ENCODE assay signal across 13 cellular contexts in genomic region chr15:31304074-31304648, GRCh38. TPM values are rescaled to one million over a fixed set of nuclear protein-coding genes. Genes with fewer than 3 reads are reported as not detected.
A peak's percentile ranks its signal among the peaks of the same experiment; 100 is the strongest.
DNase-seq lines count a peak whose midpoint lies in the region; TF ChIP-seq lines count a peak whose summit lies in the region.
"Had no signal": no experiment of that assay in that cellular context is flagged by ENCODE, and none has a peak within 500 bp of the region (broad histone marks: within the 10 kb centered on the region; RNA-seq: fewer than 3 reads in every experiment).

No MANE protein-coding gene starts in this region.

- H3K36me3 Mint-ChIP-seq in endodermal cell (ENCODE audit: low read depth) (no peaks in the 10 kb centered on the region), neural progenitor cell (no peaks in the 10 kb centered on the region)

- WGBS in endodermal cell (ENCODE audit: insufficient coverage in 1 of 2, insufficient read length in 1 of 2), 2 experiments, result 91 to 100% methylated on average over 4 to 11 of the region's 11 CpGs

- DNase-seq in NCI-H69 (lab: John Stamatoyannopoulos, UW) (peak; percentile 46), endodermal cell (peak; percentile 45), neural progenitor cell (ENCODE audit: low spot score) (no peak), MG63 (no peak), NCI-H187 treated with DMSO at 0.1 percent for 48 hours (lab: John Stamatoyannopoulos, UW) (no peak), MV-4-11 (lab: John Stamatoyannopoulos, UW) (no peak)
- no peak for DNase-seq in stimulated activated CD4-positive, alpha-beta T cell treated with anti-CD3 and anti-CD28 coated beads, Interleukin-4, amount 100 ng/mL, for 1 hour
- DNase-seq: activated B cell treated with CpG ODN at 0.5 μM for 24 hours, Caco-2 had no signal

- peak overlapping the region in 10 of 11 experiments; percentile 47 to 97 (median 88); a peak in 20 of 22 replicates for H3K4me2 ChIP-seq in BLaER1 treated with 17β-estradiol and CSF1 and Interleukin-3, amounts not matched to agents 10 nM and 100 nM
- peak overlapping the region; percentile 64 for H3K4me2 ChIP-seq in neural progenitor cell

- H3K27me3 ChIP-seq in BLaER1 treated with 17β-estradiol and CSF1 and Interleukin-3, amounts not matched to agents 10 nM and 100 nM, result peaks cover 0 to 25% (median 0%) of the 10 kb centered on the region in 11 experiments; a peak in 1 of 22 replicates
- H3K27me3 ChIP-seq in endodermal cell (ENCODE audit: control insufficient read depth, insufficient read depth, low read length, poor library complexity, severe bottlenecking) (peaks cover 48% of the 10 kb centered on the region), neural progenitor cell (no peaks in the 10 kb centered on the region), MG63 (no peaks in the 10 kb centered on the region)
- H3K27me3 ChIP-seq: SJSA1 had no signal

- no peaks in the 10 kb centered on the region for H4K20me1 ChIP-seq in BLaER1 treated with 17β-estradiol and CSF1 and Interleukin-3, amounts not matched to agents 10 nM and 100 nM
- H4K20me1 ChIP-seq in neural progenitor cell (ENCODE audit: low read depth), result no peaks in the 10 kb centered on the region

- H3K9ac ChIP-seq in BLaER1 treated with 17β-estradiol and CSF1 and Interleukin-3, amounts not matched to agents 10 nM and 100 nM, result 0 out of 22 replicates have a peak overlapping the region, but pooled peaks of 2 of the 11 experiments have one; percentile 39 to 44
- no peak overlapping the region for H3K9ac ChIP-seq in endodermal cell (ENCODE audit: extremely low read depth, low read length, poor library complexity, severe bottlenecking)
- H3K9ac ChIP-seq in neural progenitor cell, result no peak overlapping the region

- H2AFZ ChIP-seq in neural progenitor cell (replicated peaks), result no peak overlapping the region

- H3K4me1 ChIP-seq in BLaER1 treated with 17β-estradiol and CSF1 and Interleukin-3, amounts not matched to agents 10 nM and 100 nM, result peaks cover 82 to 100% (median 100%) of the 10 kb centered on the region in 10 experiments
- H3K4me1 ChIP-seq in endodermal cell (ENCODE audit: control insufficient read depth, insufficient read depth, low read length) (peaks cover 13% of the 10 kb centered on the region), neural progenitor cell (peaks cover 82% of the 10 kb centered on the region)
- H3K4me1 ChIP-seq: SJSA1, tibial artery had no signal

- peaks cover 43% of the 10 kb centered on the region for H3K27me3 Mint-ChIP-seq in endodermal cell (ENCODE audit: insufficient read depth)
- H3K27me3 Mint-ChIP-seq in neural progenitor cell (ENCODE audit: insufficient read depth, low read depth), result peaks cover 12% of the 10 kb centered on the region
- H3K27me3 Mint-ChIP-seq: activated T-helper 17 cell treated with anti-CD3 and anti-CD28 coated beads, Interleukin-2, amount 50 U/mL, for 72 hours had no signal

- H3K4me1 Mint-ChIP-seq in endodermal cell (peaks cover 34% of the 10 kb centered on the region), neural progenitor cell (peaks cover 68% of the 10 kb centered on the region)

- no peak overlapping the region for H3K4me3 ChIP-seq in BLaER1 treated with 17β-estradiol and CSF1 and Interleukin-3, amounts not matched to agents 10 nM and 100 nM
- no peak overlapping the region for H3K4me3 ChIP-seq in endodermal cell (ENCODE audit: low read length)
- H3K4me3 ChIP-seq in neural progenitor cell, result no peak overlapping the region
- H3K4me3 ChIP-seq in MG63, result no peak overlapping the region
- H3K4me3 ChIP-seq: SJSA1, tibial artery had no signal

- no peaks in the 10 kb centered on the region for H3K79me2 ChIP-seq in neural progenitor cell (ENCODE audit: low read depth)

- H3K4me3 Mint-ChIP-seq in endodermal cell (no peak overlapping the region), neural progenitor cell (no peak overlapping the region)
- H3K4me3 Mint-ChIP-seq: activated B cell treated with CpG ODN at 0.5 μM for 24 hours; activated T-helper 17 cell treated with anti-CD3 and anti-CD28 coated beads, Interleukin-2, amount 50 U/mL, for 72 hours had no signal

- H3K27ac ChIP-seq in BLaER1 treated with 17β-estradiol and CSF1 and Interleukin-3, amounts not matched to agents 10 nM and 100 nM, result peak overlapping the region in 6 of 11 experiments; percentile 9 to 91 (median 40); a peak in 7 of 22 replicates
- H3K27ac ChIP-seq in endodermal cell (ENCODE audit: low read depth, low read length) (no peak overlapping the region), neural progenitor cell (no peak overlapping the region)
- H3K27ac ChIP-seq: SJSA1, tibial artery had no signal

- no peaks in the 10 kb centered on the region for H3K36me3 ChIP-seq in BLaER1 treated with 17β-estradiol and CSF1 and Interleukin-3, amounts not matched to agents 10 nM and 100 nM
- H3K36me3 ChIP-seq in endodermal cell (ENCODE audit: control insufficient read depth, insufficient read depth, low read length) (no peaks in the 10 kb centered on the region), neural progenitor cell (no peaks in the 10 kb centered on the region), MG63 (no peaks in the 10 kb centered on the region)
- H3K36me3 ChIP-seq: SJSA1, tibial artery had no signal

- peaks cover 40% of the 10 kb centered on the region for H3F3A ChIP-seq in neural progenitor cell (ENCODE audit: low read depth)

- no peak overlapping the region for H3K27ac Mint-ChIP-seq in endodermal cell
- no peak overlapping the region for H3K27ac Mint-ChIP-seq in neural progenitor cell
- H3K27ac Mint-ChIP-seq: activated B cell treated with CpG ODN at 0.5 μM for 24 hours had no signal

- no peaks in the 10 kb centered on the region for H3K9me3 Mint-ChIP-seq in endodermal cell
- H3K9me3 Mint-ChIP-seq in neural progenitor cell, result no peaks in the 10 kb centered on the region
- H3K9me3 Mint-ChIP-seq: activated B cell treated with CpG ODN at 0.5 μM for 24 hours; activated T-helper 17 cell treated with anti-CD3 and anti-CD28 coated beads, Interleukin-2, amount 50 U/mL, for 72 hours had no signal

- TF ChIP-seq CTCF in endodermal cell (conservative IDR thresholded peaks at IDR 0.05), result no peak
- no peak for TF ChIP-seq CTCF in neural progenitor cell (IDR thresholded peaks at IDR 0.05)

- H3K9me3 ChIP-seq in BLaER1 treated with 17β-estradiol and CSF1 and Interleukin-3, amounts not matched to agents 10 nM and 100 nM (replicated peaks in 1 of 11), result no peaks in the 10 kb centered on the region
- no peaks in the 10 kb centered on the region for H3K9me3 ChIP-seq in endodermal cell (ENCODE audit: control insufficient read depth, low read length)
- no peaks in the 10 kb centered on the region for H3K9me3 ChIP-seq in neural progenitor cell (ENCODE audit: low read depth)
- no peaks in the 10 kb centered on the region for H3K9me3 ChIP-seq in MG63
- H3K9me3 ChIP-seq: Caco-2, SJSA1, tibial artery had no signal

RNA-seq across cellular contexts. Expression of gene KLF13, which starts 22.5 kb away (rescaled TPM):
- total RNA-seq in endodermal cell, result 10 to 100 TPM; 18.7 to 18.9 TPM
- polyA plus RNA-seq in endodermal cell (2013, experiment 1 of 2), result 58.0 TPM
- polyA plus RNA-seq in endodermal cell (2013, experiment 2 of 2), result 51.5 TPM
- 11.9 and 25.1 TPM in 2 replicates for total RNA-seq in neural progenitor cell (ENCODE audit: low replicate concordance)
- 39.1 and 47.2 TPM in 2 replicates for total RNA-seq in MG63 (2014; rRNA removed; shearing (Covaris generic); ENCODE audit: low replicate concordance)

Comparison
In these comparisons a context has a peak if more than half of its experiments do, and no peak if none do; other contexts are left out.
1. H3K27ac ChIP-seq: peak in BLaER1 treated with 17β-estradiol and CSF1 and Interleukin-3, amounts not matched to agents 10 nM and 100 nM (6 of 11); none in endodermal cell (single experiment) and neural progenitor cell (single experiment).
2. DNase-seq: peak in NCI-H69 (single experiment) and endodermal cell (single experiment); none in neural progenitor cell (single experiment), MG63 (single experiment), NCI-H187 treated with DMSO at 0.1 percent for 48 hours (single experiment), stimulated activated CD4-positive, alpha-beta T cell treated with anti-CD3 and anti-CD28 coated beads, Interleukin-4, amount 100 ng/mL, for 1 hour (single experiment) and MV-4-11 (single experiment).